In genomic region chrX:24259544-24260240, GRCh38 we compare ENCODE assay signal across 9 cellular contexts. TPM values are rescaled to one million over a fixed set of nuclear protein-coding genes. Genes with fewer than 3 reads are reported as not detected.
DNase-seq lines count a peak whose midpoint lies in the region; ATAC-seq, FAIRE-seq and TF ChIP-seq lines count a peak whose summit lies in the region.
"Had no signal": no experiment of that assay in that cellular context is flagged by ENCODE, and none has a peak within 500 bp of the region (broad histone marks: within the 10 kb centered on the region; RNA-seq: fewer than 3 reads in every experiment).

No MANE protein-coding gene starts in this region.

- TF ChIP-seq CTCF in HEK293 (tag by site-specific recombination; IDR thresholded peaks at IDR 0.05) (no peak; the same call in 1 of the 2 replicates), keratinocyte (optimal IDR thresholded peaks at IDR 0.05 in 1 of 3, IDR thresholded peaks at IDR 0.05 in 1 of 3, conservative IDR thresholded peaks at IDR 0.05 in 1 of 3; ENCODE audit: extremely low read depth in 1 of 3, insufficient read depth in 2 of 3, low read length in 3 of 3) (peak; percentile 57 to 62 (median 61))

- dilution Hi-C loops in keratinocyte (cut with MboI; ENCODE audit: extremely low pct_ligation_motif_present, low sequenced_read_pairs) = no loop called here

- POLR2A ChIA-PET in HEK293 (lab: Yijun Ruan, JAX) = no interaction called here

- peak; percentile 42 for DNase-seq in NCI-H146 (lab: John Stamatoyannopoulos, UW)
- DNase-seq in NCI-H146 treated with DMSO at 0.1 percent for 48 hours (lab: John Stamatoyannopoulos, UW; ENCODE audit: unreplicated experiment) = no peak
- DNase-seq in NCI-H446 (lab: John Stamatoyannopoulos, UW) = peak; percentile 5 to 51
- DNase-seq in astrocyte of the hippocampus (ENCODE audit: low read depth, low spot score) = peak; percentile 71
- DNase-seq in keratinocyte (ENCODE audit: low read depth, low spot score) = no peak
- peak; percentile 15 for DNase-seq in urothelium cell line (ENCODE audit: low spot score)

- H3K27me3 ChIP-seq in keratinocyte (ENCODE audit: control insufficient read depth, extremely low read depth, insufficient read depth, low read length) = no peaks in the 10 kb centered on the region

- no peaks in the 10 kb centered on the region for H3K79me2 ChIP-seq in keratinocyte (ENCODE audit: control insufficient read depth, insufficient read depth, low read length)

- no peaks in the 10 kb centered on the region for H3K9me3 ChIP-seq in HEK293 (ENCODE audit: control insufficient read depth, insufficient read depth, low read depth, low read length)
- no peaks in the 10 kb centered on the region for H3K9me3 ChIP-seq in keratinocyte (ENCODE audit: control insufficient read depth, low read depth, low read length)

- H3K4me2 ChIP-seq in keratinocyte (ENCODE audit: control insufficient read depth, extremely low read depth, insufficient read depth, low read depth, low read length) = no peak overlapping the region

- no peak for ATAC-seq in GM19395 (IDR thresholded peaks at IDR 0.05; ENCODE audit: unreplicated experiment)

- H3K27ac ChIP-seq in HEK293 (ENCODE audit: extremely low read depth, low read depth, low read length) (no peak overlapping the region), keratinocyte (ENCODE audit: control insufficient read depth, insufficient read depth, low read length) (no peak overlapping the region)

- no peak overlapping the region for H3K4me3 ChIP-seq in HEK293 (ENCODE audit: low read depth, low read length)
- no peak overlapping the region for H3K4me3 ChIP-seq in keratinocyte (ENCODE audit: control insufficient read depth in 2 of 3, extremely low read depth in 1 of 3, insufficient read depth in 2 of 3, low read depth in 1 of 3, low read length in 3 of 3)
- H3K4me3 ChIP-seq: BLaER1 treated with 17β-estradiol and CSF1 and Interleukin-3, amounts not matched to agents 10 nM and 100 nM had no signal

- H3K36me3 ChIP-seq in HEK293 (ENCODE audit: control insufficient read depth in 2 of 2, insufficient read depth in 1 of 2, low read length in 2 of 2) (no peaks in the 10 kb centered on the region), keratinocyte (ENCODE audit: control insufficient read depth in 2 of 2, extremely low read depth in 1 of 2, insufficient read depth in 2 of 2, low read length in 2 of 2) (no peaks in the 10 kb centered on the region)
- H3K36me3 ChIP-seq: BLaER1 treated with 17β-estradiol and CSF1 and Interleukin-3, amounts not matched to agents 10 nM and 100 nM had no signal

- no peaks in the 10 kb centered on the region for H3K9me1 ChIP-seq in keratinocyte (ENCODE audit: control insufficient read depth, extremely low read depth, insufficient read depth, low read length)

- H3K4me1 ChIP-seq in HEK293 (ENCODE audit: control insufficient read depth, insufficient read depth, low read length) = no peaks in the 10 kb centered on the region
- no peaks in the 10 kb centered on the region for H3K4me1 ChIP-seq in keratinocyte (ENCODE audit: control insufficient read depth, extremely low read depth, insufficient read depth, low read length)

- no peak overlapping the region for H3K9ac ChIP-seq in keratinocyte (ENCODE audit: control insufficient read depth, extremely low read depth, insufficient read depth, low read length)

- H2AFZ ChIP-seq in keratinocyte (ENCODE audit: control insufficient read depth, low read length) = no peak overlapping the region

- peak; percentile 60 for FAIRE-seq in keratinocyte (lab: Jason Lieb, UNC)
- no peak for FAIRE-seq in urothelium cell line (lab: Jason Lieb, UNC)

- CTCF ChIA-PET in HEK293 (lab: Yijun Ruan, JAX) = interaction anchor here (0.6 to 3.5 kb wide), 28 partner anchors 9 to 883 kb away, joined by 3 to 22 read pairs (median 4); no protein-coding TSS in a partner anchor

- H4K20me1 ChIP-seq in keratinocyte (ENCODE audit: control insufficient read depth, extremely low read depth, insufficient read depth, low read length) = no peaks in the 10 kb centered on the region
- H4K20me1 ChIP-seq: BLaER1 treated with 17β-estradiol and CSF1 and Interleukin-3, amounts not matched to agents 10 nM and 100 nM had no signal

TF ChIP-seq in HEK293, 187 proteins besides CTCF, POLR2A, EP300 and RAD21:
- peak; percentile 32 for TF ChIP-seq SETDB1 (IDR thresholded peaks at IDR 0.05; ENCODE audit: insufficient read length, low read length)
- peak; percentile 74 for TF ChIP-seq ZNF654 (tag by site-specific recombination; IDR thresholded peaks at IDR 0.05; ENCODE audit: low read depth)
- no peak for TF ChIP-seq ZNF707 (tag by site-specific recombination; IDR thresholded peaks at IDR 0.05)

RNA-seq across cellular contexts. Expression of gene SUPT20HL2, which starts 54.2 kb away (rescaled TPM):
- polyA plus RNA-seq in keratinocyte = not detected in 3 replicates
- not detected for polyA plus RNA-seq in keratinocyte (2011; ENCODE audit: low read depth)
- not detected in 2 replicates for polyA plus RNA-seq in keratinocyte (2011; cell fraction: cytosol; rRNA removed)
- not detected in 2 replicates for polyA plus RNA-seq in keratinocyte (2011; cell fraction: nucleus; rRNA removed)
- not detected in 2 replicates for polyA plus RNA-seq in keratinocyte (2012; ENCODE audit: low replicate concordance)
- not detected in 3 replicates for polyA minus RNA-seq in keratinocyte
- polyA minus RNA-seq in keratinocyte (2011; cell fraction: cytosol; rRNA and poly(A)+ RNA removed) = not detected
- polyA minus RNA-seq in keratinocyte (2011; cell fraction: nucleus; rRNA and poly(A)+ RNA removed) = not detected in 2 replicates

Comparison
In these comparisons a context has a peak if more than half of its experiments do, and no peak if none do; other contexts are left out.
1. DNase-seq: peak in NCI-H146 (single experiment), NCI-H446 (2 of 2), astrocyte of the hippocampus (single experiment) and urothelium cell line (single experiment); none in NCI-H146 treated with DMSO at 0.1 percent for 48 hours (single experiment) and keratinocyte (single experiment).